In the genomic region with DNA sequence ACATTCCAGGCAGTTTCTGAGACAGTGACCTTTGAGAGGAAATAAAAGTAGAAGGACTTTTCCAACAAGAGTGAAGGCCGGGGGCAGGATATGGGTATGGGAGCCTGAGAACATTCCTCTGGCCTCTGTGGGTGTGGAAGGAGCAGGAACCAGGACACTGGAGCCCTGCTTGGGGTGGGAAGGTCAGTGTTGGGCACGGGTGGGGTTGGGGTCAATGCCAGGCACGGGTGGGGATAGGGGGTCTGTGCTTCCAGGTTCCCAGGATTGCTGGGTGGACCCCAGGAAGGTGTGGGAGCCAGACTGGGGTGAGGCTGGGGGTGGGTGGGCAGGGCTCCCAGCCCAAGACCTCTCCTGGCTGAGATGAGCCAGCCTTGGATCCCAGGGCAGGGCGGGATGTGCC, we compare ENCODE assay signal across 29 cellular contexts.
"Had no signal": no experiment of that assay in that cellular context is flagged by ENCODE, and none has a peak within 500 bp of the region (broad histone marks: within the 10 kb centered on the region; RNA-seq: fewer than 3 reads in every experiment).

No MANE protein-coding gene starts in this region.

- H3K27me3 ChIP-seq: hepatocyte, neural progenitor cell, ovary, right atrium auricular region, right lobe of liver, upper lobe of right lung had no signal

- H3K4me3 Mint-ChIP-seq: nephron; neural progenitor cell; stimulated activated naive CD8-positive, alpha-beta T cell treated with anti-CD3 and anti-CD28 coated beads, Interleukin-15, Interleukin-2, amounts not matched to agents 100 ng/mL and 50 ng/mL, for 24 hours had no signal

- H3K9me3 ChIP-seq: left lung, lower lobe of right lung, neutrophil, ovary, right atrium auricular region, right lobe of liver, suprapubic skin, thoracic aorta, tibial artery, upper lobe of right lung had no signal

- H3K4me1 ChIP-seq: right lobe of liver, upper lobe of right lung had no signal

- H3K9ac ChIP-seq: neural progenitor cell had no signal

- H3K9me3 Mint-ChIP-seq: naive thymus-derived CD8-positive, alpha-beta T cell; nephron; neural progenitor cell; stimulated activated naive CD8-positive, alpha-beta T cell treated with anti-CD3 and anti-CD28 coated beads, Interleukin-15, Interleukin-2, amounts not matched to agents 100 ng/mL and 50 ng/mL, for 24 hours had no signal

- ATAC-seq: left colon; left lung; lower lobe of right lung; naive thymus-derived CD8-positive, alpha-beta T cell; right lobe of liver; upper lobe of right lung had no signal

- H3K27ac Mint-ChIP-seq: nephron; neural progenitor cell; progenitor cell of endocrine pancreas; stimulated activated naive CD8-positive, alpha-beta T cell treated with anti-CD3 and anti-CD28 coated beads, Interleukin-15, Interleukin-2, amounts not matched to agents 100 ng/mL and 50 ng/mL, for 24 hours had no signal

- H3K36me3 ChIP-seq: left lung, lower lobe of right lung, neural progenitor cell, neutrophil, ovary, right atrium auricular region, right lobe of liver, suprapubic skin, thoracic aorta, tibial artery, upper lobe of right lung had no signal

- H3K27me3 Mint-ChIP-seq: naive thymus-derived CD8-positive, alpha-beta T cell; progenitor cell of endocrine pancreas; stimulated activated naive CD8-positive, alpha-beta T cell treated with anti-CD3 and anti-CD28 coated beads, Interleukin-15, Interleukin-2, amounts not matched to agents 100 ng/mL and 50 ng/mL, for 24 hours had no signal

- DNase-seq: kidney glomerular epithelial cell; left colon; mammary epithelial cell; mesenchymal stem cell; occipital lobe; ovary; stimulated activated CD4-positive, alpha-beta T cell treated with anti-CD3 and anti-CD28 coated beads, Interleukin-12 subunit alpha, Interleukin-12 subunit beta, amount 100 ng/mL, for 4 hours; stimulated activated CD4-positive, alpha-beta T cell treated with anti-CD3 and anti-CD28 coated beads, Interleukin-15, amount 100 ng/mL, for 24 hours; stimulated activated CD4-positive, alpha-beta T cell treated with anti-CD3 and anti-CD28 coated beads, Interleukin-2, amount 100 ng/mL, for 24 hours; stimulated activated CD4-positive, alpha-beta T cell treated with anti-CD3 and anti-CD28 coated beads, Interleukin-4, amount 100 ng/mL, for 1 hour; stimulated activated naive CD4-positive, alpha-beta T cell; tibial artery; trophoblast cell; upper lobe of right lung had no signal

- FAIRE-seq: urothelium cell line had no signal

- H3K4me1 Mint-ChIP-seq: nephron had no signal

- H3K27ac ChIP-seq: hepatocyte, left lung, lower lobe of right lung, neural progenitor cell, neutrophil, ovary, right atrium auricular region, right lobe of liver, suprapubic skin, thoracic aorta, tibial artery, upper lobe of right lung had no signal

- H3K4me3 ChIP-seq: hepatocyte, left lung, lower lobe of right lung, neural progenitor cell, ovary, right atrium auricular region, right lobe of liver, smooth muscle cell, suprapubic skin, thoracic aorta, tibial artery, upper lobe of right lung had no signal
